In the genomic region with DNA sequence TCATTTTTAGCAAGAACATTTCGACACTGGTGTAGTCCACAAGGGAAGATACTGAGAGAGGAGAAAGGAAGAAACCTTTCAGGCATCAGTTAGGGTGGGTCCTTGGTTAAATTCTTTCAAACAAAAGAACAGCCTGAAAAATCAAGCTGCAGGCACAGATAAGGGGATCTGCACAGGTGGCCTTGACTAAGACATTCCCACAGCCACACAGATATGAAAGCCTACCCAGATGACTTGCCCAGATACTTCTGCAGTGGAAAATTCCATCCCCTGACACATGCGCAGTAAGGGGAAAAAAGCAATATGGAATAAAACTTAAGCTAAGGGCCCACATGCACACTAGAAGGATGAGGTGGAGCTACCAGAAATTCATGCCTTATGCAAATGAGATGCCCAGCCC, we compare ENCODE assay signal across 19 cellular contexts. TPM values are rescaled to one million over a fixed set of nuclear protein-coding genes. Genes with fewer than 3 reads are reported as not detected.
A peak's percentile ranks its signal among the peaks of the same experiment; 100 is the strongest.
DNase-seq lines count a peak whose midpoint lies in the region; ATAC-seq, FAIRE-seq and TF ChIP-seq lines count a peak whose summit lies in the region.
"Had no signal": no experiment of that assay in that cellular context is flagged by ENCODE, and none has a peak within 500 bp of the region (broad histone marks: within the 10 kb centered on the region; RNA-seq: fewer than 3 reads in every experiment).

No MANE protein-coding gene starts in this region.

- H3K27me3 ChIP-seq in K562 (ENCODE audit: control insufficient read depth in 2 of 2, insufficient read depth in 2 of 2, low read length in 2 of 2) (no peaks in the 10 kb centered on the region), pancreas (no peaks in the 10 kb centered on the region)
- H3K27me3 ChIP-seq: BLaER1, SJSA1 had no signal

- no peak overlapping the region for H3K4me3 Mint-ChIP-seq in activated CD8-positive, alpha-beta T cell treated with anti-CD3 and anti-CD28 coated beads for 36 hours
- H3K4me3 Mint-ChIP-seq in activated CD8-positive, alpha-beta T cell treated with anti-CD3 and anti-CD28 coated beads, Interleukin-2, amount 10 ng/mL, durations not matched to agents 7 days and 5 days = no peak overlapping the region
- H3K4me3 Mint-ChIP-seq: CD8-positive, alpha-beta T cell had no signal

- TF ChIP-seq EP300 in K562 (IDR thresholded peaks at IDR 0.05; ENCODE audit: low read length) = peak; percentile 97

- in situ Hi-C loops in K562 (cut with MboI) = no loop called here

- TF ChIP-seq RAD21 in K562 (CRISPR knock-in tag; conservative IDR thresholded peaks at IDR 0.05 in 1 of 2, IDR thresholded peaks at IDR 0.05 in 1 of 2) = no peak

- H3K36me3 Mint-ChIP-seq in activated CD8-positive, alpha-beta T cell treated with anti-CD3 and anti-CD28 coated beads for 36 hours (ENCODE audit: low read depth) = no peaks in the 10 kb centered on the region
- H3K36me3 Mint-ChIP-seq in activated CD8-positive, alpha-beta T cell treated with anti-CD3 and anti-CD28 coated beads, Interleukin-2, amount 10 ng/mL, durations not matched to agents 7 days and 5 days (ENCODE audit: low read depth) = no peaks in the 10 kb centered on the region
- H3K36me3 Mint-ChIP-seq: CD8-positive, alpha-beta T cell had no signal

- no peaks in the 10 kb centered on the region for H3K36me3 ChIP-seq in K562 (ENCODE audit: control insufficient read depth, insufficient read depth, low read length)
- no peaks in the 10 kb centered on the region for H3K36me3 ChIP-seq in pancreas
- H3K36me3 ChIP-seq: BLaER1, SJSA1 had no signal

- CTCF ChIA-PET in activated CD8-positive, alpha-beta T cell treated with anti-CD3 and anti-CD28 coated beads for 36 hours (lab: Charles Lee) = interaction anchor here (1.2 to 1.3 kb wide), 2 partner anchors 10 to 41 kb away, joined by 4 to 5 read pairs; a partner anchor contains a TSS
- CTCF ChIA-PET in activated CD8-positive, alpha-beta T cell treated with anti-CD3 and anti-CD28 coated beads, Interleukin-2, amount 10 ng/mL, durations not matched to agents 7 days and 5 days (lab: Charles Lee) = interaction anchor here (0.7 to 1.4 kb wide), 3 partner anchors 8 to 75 kb away, joined by 3 to 4 read pairs (median 4); a partner anchor contains a TSS
- CTCF ChIA-PET in K562 (lab: Yijun Ruan, JAX; ENCODE audit: low intra/inter-chr PET ratio) = no interaction called here

- peak overlapping the region; percentile 53 for H3K27ac ChIP-seq in K562 (ENCODE audit: extremely low read depth, low read depth, low read length)
- peak overlapping the region in 2 of 4 donors; percentile 53 to 59 for H3K27ac ChIP-seq in pancreas
- H3K27ac ChIP-seq: BLaER1, PC-9, SJSA1 had no signal

- H3K9me1 ChIP-seq in K562 (ENCODE audit: control insufficient read depth, insufficient read depth, low read length) = no peaks in the 10 kb centered on the region

- DNase-seq in activated CD8-positive, alpha-beta T cell treated with anti-CD3 and anti-CD28 coated beads for 36 hours = no peak
- no peak for DNase-seq in activated CD8-positive, alpha-beta T cell treated with anti-CD3 and anti-CD28 coated beads, Interleukin-2, amount 10 ng/mL, durations not matched to agents 7 days and 5 days
- DNase-seq in OCI-M1 (lab: John Stamatoyannopoulos, UW) (peak; percentile 91), K562 (ENCODE audit: extremely low read depth in 1 of 4, low spot score in 3 of 4) (peak; percentile 73 to 94 (median 79)), pancreas (peak in 4 of 6 donors; percentile 40 to 84 (median 56)), GDM1 (lab: John Stamatoyannopoulos, UW) (no peak)
- DNase-seq: CD8-positive, alpha-beta T cell; DMS 273 treated with DMSO at 0.1 percent for 48 hours; GOT3; NCI-H1105; NCI-H1694; NCI-H345; NK-92 treated with Interleukin-12 subunit alpha and Interleukin-12 subunit beta, amount 100 ng/mL, for 24 hours had no signal

- no peaks in the 10 kb centered on the region for H3K9me3 Mint-ChIP-seq in activated CD8-positive, alpha-beta T cell treated with anti-CD3 and anti-CD28 coated beads for 36 hours
- no peaks in the 10 kb centered on the region for H3K9me3 Mint-ChIP-seq in activated CD8-positive, alpha-beta T cell treated with anti-CD3 and anti-CD28 coated beads, Interleukin-2, amount 10 ng/mL, durations not matched to agents 7 days and 5 days (ENCODE audit: insufficient read depth)
- H3K9me3 Mint-ChIP-seq: CD8-positive, alpha-beta T cell had no signal

- no peak for TF ChIP-seq POLR2A in K562 (conservative IDR thresholded peaks at IDR 0.05)

- H3K9ac ChIP-seq in K562 (ENCODE audit: insufficient read depth in 1 of 2, low read depth in 2 of 2, low read length in 2 of 2) = 0 out of 4 replicates have a peak overlapping the region, but pooled peaks of 1 of the 2 experiments have one; percentile 8
- H3K9ac ChIP-seq: BLaER1 had no signal

- ATAC-seq in activated CD8-positive, alpha-beta T cell treated with anti-CD3 and anti-CD28 coated beads for 36 hours = peak; percentile 30
- ATAC-seq in activated CD8-positive, alpha-beta T cell treated with anti-CD3 and anti-CD28 coated beads, Interleukin-2, amount 10 ng/mL, durations not matched to agents 7 days and 5 days = no peak
- ATAC-seq in K562 = peak; percentile 72
- peak; percentile 85 to 93 (median 86) for ATAC-seq in pancreas
- no peak for ATAC-seq in HG03097 (IDR thresholded peaks at IDR 0.05; ENCODE audit: low FRiP score, unreplicated experiment)
- ATAC-seq in HG02610 (IDR thresholded peaks at IDR 0.05; ENCODE audit: unreplicated experiment) = no peak
- ATAC-seq: CD8-positive, alpha-beta T cell had no signal

- WGBS in K562 (ENCODE audit: insufficient coverage, low coverage, missing lambda C conversion rate) = 0% methylated on average over 2 of the region's 2 CpGs
- WGBS in pancreas, 2 donors = 36 to 41% methylated on average over 2 of the region's 2 CpGs

- no peaks in the 10 kb centered on the region for H4K20me1 ChIP-seq in K562 (replicated peaks; ENCODE audit: control insufficient read depth, insufficient read depth, low read length)
- H4K20me1 ChIP-seq: BLaER1 had no signal

- no TSS peak for BruUV-seq in K562 (replicated peaks; lab: Mats Ljungman, UMichigan)

- peak overlapping the region; percentile 67 for H2AFZ ChIP-seq in K562 (ENCODE audit: low read depth, low read length)
- H2AFZ ChIP-seq: PC-9 had no signal

- intact Hi-C loops in activated CD8-positive, alpha-beta T cell treated with anti-CD3 and anti-CD28 coated beads for 36 hours (cut with micrococcal nuclease) = no loop called here
- intact Hi-C loops in K562 (cut with micrococcal nuclease) (loop anchor here (1.0 to 2.0 kb wide), 2 partner anchors 10 to 40 kb away; a partner anchor contains a TSS), pancreas (cut with DNase I) (no loop called here)

- peak overlapping the region; percentile 60 for H3K4me2 ChIP-seq in K562 (ENCODE audit: insufficient read depth, low read length)
- H3K4me2 ChIP-seq: BLaER1, PC-9 had no signal

- no peak for TF ChIP-seq CTCF in activated CD8-positive, alpha-beta T cell treated with anti-CD3 and anti-CD28 coated beads for 36 hours (IDR thresholded peaks at IDR 0.05)
- TF ChIP-seq CTCF in K562 (IDR thresholded peaks at IDR 0.05 in 2 of 3, conservative IDR thresholded peaks at IDR 0.05 in 1 of 3; ENCODE audit: insufficient read depth in 2 of 3, low read depth in 1 of 3, low read length in 3 of 3) (no peak), pancreas (IDR thresholded peaks at IDR 0.05) (no peak)

- H3K4me1 ChIP-seq in K562 (replicated peaks in 1 of 2; ENCODE audit: control insufficient read depth in 2 of 2, insufficient read depth in 2 of 2, low read length in 2 of 2) (peaks cover 30 to 40% of the 10 kb centered on the region in 2 experiments), pancreas (peaks cover 10 to 21% (median 16%) of the 10 kb centered on the region in 3 donors)
- H3K4me1 ChIP-seq: BLaER1 had no signal

- POLR2A ChIA-PET in activated CD8-positive, alpha-beta T cell treated with anti-CD3 and anti-CD28 coated beads for 36 hours (lab: Charles Lee) = no interaction called here
- POLR2A ChIA-PET in activated CD8-positive, alpha-beta T cell treated with anti-CD3 and anti-CD28 coated beads, Interleukin-2, amount 10 ng/mL, durations not matched to agents 7 days and 5 days (lab: Charles Lee) = interaction anchor here (0.7 to 1.2 kb wide), 2 partner anchors 10 to 1777 kb away, joined by 3 to 4 read pairs; no protein-coding TSS in a partner anchor
- POLR2A ChIA-PET in K562 (lab: Yijun Ruan, JAX) = interaction anchor here (1.0 to 2.1 kb wide), 5 partner anchors 9 to 41 kb away, joined by 3 to 23 read pairs (median 4); a partner anchor contains a TSS

- H3K4me3 ChIP-seq in K562 (no peak overlapping the region), pancreas (no peak overlapping the region)
- H3K4me3 ChIP-seq: BLaER1, PC-9, SJSA1 had no signal

- H3K9me3 ChIP-seq in K562 (replicated peaks; ENCODE audit: control insufficient read depth, insufficient read depth, low read depth, low read length) = no peaks in the 10 kb centered on the region
- H3K9me3 ChIP-seq in pancreas = no peaks in the 10 kb centered on the region
- H3K9me3 ChIP-seq: BLaER1, SJSA1 had no signal

- FAIRE-seq in K562 (lab: Jason Lieb, UNC) (peak; percentile 91), pancreas (lab: Jason Lieb, UNC) (no peak)
- FAIRE-seq: A204.1 had no signal

- peaks cover 26% of the 10 kb centered on the region for H3K4me1 Mint-ChIP-seq in activated CD8-positive, alpha-beta T cell treated with anti-CD3 and anti-CD28 coated beads for 36 hours (ENCODE audit: low read depth)
- peaks cover 17% of the 10 kb centered on the region for H3K4me1 Mint-ChIP-seq in activated CD8-positive, alpha-beta T cell treated with anti-CD3 and anti-CD28 coated beads, Interleukin-2, amount 10 ng/mL, durations not matched to agents 7 days and 5 days (ENCODE audit: low read depth)

- peaks cover 3% of the 10 kb centered on the region for H3K27me3 Mint-ChIP-seq in activated CD8-positive, alpha-beta T cell treated with anti-CD3 and anti-CD28 coated beads for 36 hours
- H3K27me3 Mint-ChIP-seq in activated CD8-positive, alpha-beta T cell treated with anti-CD3 and anti-CD28 coated beads, Interleukin-2, amount 10 ng/mL, durations not matched to agents 7 days and 5 days (ENCODE audit: low read depth) = no peaks in the 10 kb centered on the region

- no peak overlapping the region for H3K27ac Mint-ChIP-seq in activated CD8-positive, alpha-beta T cell treated with anti-CD3 and anti-CD28 coated beads for 36 hours
- no peak overlapping the region for H3K27ac Mint-ChIP-seq in activated CD8-positive, alpha-beta T cell treated with anti-CD3 and anti-CD28 coated beads, Interleukin-2, amount 10 ng/mL, durations not matched to agents 7 days and 5 days
- H3K27ac Mint-ChIP-seq: CD8-positive, alpha-beta T cell had no signal

- no peaks in the 10 kb centered on the region for H3K79me2 ChIP-seq in K562 (ENCODE audit: control insufficient read depth, insufficient read depth, low read length)

RNA-seq across cellular contexts. Expression of a gene that starts 8.9 kb away (rescaled TPM):
- 10 to 100 TPM; 46.6 to 46.9 TPM for total RNA-seq in activated CD8-positive, alpha-beta T cell treated with anti-CD3 and anti-CD28 coated beads for 36 hours
- total RNA-seq in activated CD8-positive, alpha-beta T cell treated with anti-CD3 and anti-CD28 coated beads, Interleukin-2, amount 10 ng/mL, durations not matched to agents 7 days and 5 days = 10 to 100 TPM; 66.2 to 68.7 TPM
- 347 and 666 TPM in 2 replicates for total RNA-seq in K562 (2011; cell fraction: chromatin; rRNA removed; ENCODE audit: low replicate concordance)
- total RNA-seq in K562 (2011; cell fraction: nucleolus; rRNA removed) = 225 and 269 TPM in 2 replicates
- total RNA-seq in K562 (2011; cell fraction: nucleoplasm; rRNA removed) = 544 and 827 TPM in 2 replicates
- total RNA-seq in K562 (2014; rRNA removed) (112 and 116 TPM in 2 replicates), K562 (2014; rRNA removed; fragmentation: Illumina TruSeq; extraction: Trizol) (96.6 and 96.8 TPM in 2 replicates), K562 (2015; rRNA removed; fragmentation: Illumina TruSeq; extraction: Trizol) (91.7 and 97.1 TPM in 2 replicates), K562 (2021) (84.6 and 97.5 TPM in 2 replicates), pancreas (10 to 100 TPM; 24.3 to 61.6 (median 44.9) TPM)
- polyA plus RNA-seq in K562 (2011; rRNA removed) (145 and 174 TPM in 2 replicates), K562 (2014; fragmentation: Illumina TruSeq; extraction: Trizol) (58.7 and 70.6 TPM in 2 replicates), K562 (2014; fragmentation: Nextera tagmentation; extraction: Ambion mirVana) (10 to 100 TPM; 21.3 to 27.5 TPM), K562 (2014; rRNA removed) (105 and 106 TPM in 2 replicates), pancreas (10 to 100 TPM; 34.2 to 41.0 TPM)
- 80.4 and 158 TPM in 2 replicates for polyA plus RNA-seq in K562 (2011; cell fraction: cytosol; rRNA removed)
- polyA plus RNA-seq in K562 (2011; cell fraction: nucleus; rRNA removed) = 179 and 244 TPM in 2 replicates
- 54.2 and 62.0 TPM in 2 replicates for polyA plus RNA-seq in K562 (2012)
- 177 and 204 TPM in 2 replicates for polyA minus RNA-seq in K562 (2011; rRNA and poly(A)+ RNA removed)
- 53.2 and 61.2 TPM in 2 replicates for polyA minus RNA-seq in K562 (2011; cell fraction: cytosol; rRNA and poly(A)+ RNA removed)
- 110 and 180 TPM in 2 replicates for polyA minus RNA-seq in K562 (2011; cell fraction: nucleus; rRNA and poly(A)+ RNA removed)

RNA-seq across cellular contexts. Expression of a gene that starts 40.8 kb away (rescaled TPM):
- total RNA-seq in activated CD8-positive, alpha-beta T cell treated with anti-CD3 and anti-CD28 coated beads for 36 hours = 10 to 100 TPM; 12.9 to 15.9 TPM
- 1 to 10 TPM; 6.5 to 8.6 TPM for total RNA-seq in activated CD8-positive, alpha-beta T cell treated with anti-CD3 and anti-CD28 coated beads, Interleukin-2, amount 10 ng/mL, durations not matched to agents 7 days and 5 days
- 12.9 and 19.1 TPM in 2 replicates for total RNA-seq in K562 (2011; cell fraction: chromatin; rRNA removed; ENCODE audit: low replicate concordance)
- total RNA-seq in K562 (2011; cell fraction: nucleolus; rRNA removed) = 12.9 and 13.5 TPM in 2 replicates
- total RNA-seq in K562 (2011; cell fraction: nucleoplasm; rRNA removed) = 22.7 and 23.1 TPM in 2 replicates
- total RNA-seq in K562 (2014; rRNA removed) = 9.1 and 12.0 TPM in 2 replicates
- 15.7 and 16.2 TPM in 2 replicates for total RNA-seq in K562 (2014; rRNA removed; fragmentation: Illumina TruSeq; extraction: Trizol)
- 10.6 and 13.3 TPM in 2 replicates for total RNA-seq in K562 (2015; rRNA removed; fragmentation: Illumina TruSeq; extraction: Trizol)
- 21.6 and 21.7 TPM in 2 replicates for total RNA-seq in K562 (2021)
- polyA plus RNA-seq in K562 (2011; rRNA removed) = 34.0 and 37.0 TPM in 2 replicates
- 14.5 and 26.4 TPM in 2 replicates for polyA plus RNA-seq in K562 (2011; cell fraction: cytosol; rRNA removed)
- polyA plus RNA-seq in K562 (2011; cell fraction: nucleus; rRNA removed) = 6.9 and 11.5 TPM in 2 replicates
- 17.2 and 29.6 TPM in 2 replicates for polyA plus RNA-seq in K562 (2012)
- 15.0 and 17.0 TPM in 2 replicates for polyA plus RNA-seq in K562 (2014; fragmentation: Illumina TruSeq; extraction: Trizol)
- 1 to 10 TPM; 2.5 to 5.3 TPM for polyA plus RNA-seq in K562 (2014; fragmentation: Nextera tagmentation; extraction: Ambion mirVana)
- 10.0 and 14.1 TPM in 2 replicates for polyA plus RNA-seq in K562 (2014; rRNA removed)
- polyA minus RNA-seq in K562 (2011; rRNA and poly(A)+ RNA removed) = 25.0 and 35.5 TPM in 2 replicates
- polyA minus RNA-seq in K562 (2011; cell fraction: cytosol; rRNA and poly(A)+ RNA removed) = 9.6 and 16.2 TPM in 2 replicates
- 2.2 and 3.1 TPM in 2 replicates for polyA minus RNA-seq in K562 (2011; cell fraction: nucleus; rRNA and poly(A)+ RNA removed)
- total RNA-seq in pancreas = 10 to 100 TPM in 4 of 6 donors, 1 to 10 TPM in 2; 9.2 to 14.3 (median 10.5) TPM
- polyA plus RNA-seq in pancreas = 1 to 10 TPM; 7.1 to 7.4 TPM

Comparison
In these comparisons a context has a peak if more than half of its experiments do, and no peak if none do; other contexts are left out.
1. ATAC-seq: peak in activated CD8-positive, alpha-beta T cell treated with anti-CD3 and anti-CD28 coated beads for 36 hours (single experiment), K562 (single experiment) and pancreas (4 of 4); none in activated CD8-positive, alpha-beta T cell treated with anti-CD3 and anti-CD28 coated beads, Interleukin-2, amount 10 ng/mL, durations not matched to agents 7 days and 5 days (single experiment), HG03097 (single experiment) and HG02610 (single experiment).
2. DNase-seq: peak in OCI-M1 (single experiment), K562 (4 of 4) and pancreas (4 of 6); none in activated CD8-positive, alpha-beta T cell treated with anti-CD3 and anti-CD28 coated beads for 36 hours (single experiment), activated CD8-positive, alpha-beta T cell treated with anti-CD3 and anti-CD28 coated beads, Interleukin-2, amount 10 ng/mL, durations not matched to agents 7 days and 5 days (single experiment) and GDM1 (single experiment).